In genomic region chr18:4058179-4058578, GRCh38 we compare ENCODE assay signal across 24 cellular contexts.
"Had no signal": no experiment of that assay in that cellular context is flagged by ENCODE, and none has a peak within 500 bp of the region (broad histone marks: within the 10 kb centered on the region; RNA-seq: fewer than 3 reads in every experiment).

No MANE protein-coding gene starts in this region.

- DNase-seq: activated CD4-positive, alpha-beta T cell treated with anti-CD3 and anti-CD28 coated beads, Interleukin-2, amount 10 ng/mL, durations not matched to agents 7 days and 5 days; activated CD8-positive, alpha-beta memory T cell treated with anti-CD3 and anti-CD28 coated beads, Interleukin-2, amount 10 ng/mL, durations not matched to agents 7 days and 5 days; activated CD8-positive, alpha-beta T cell treated with anti-CD3 and anti-CD28 coated beads for 36 hours; activated gamma-delta T cell; aorta; brain microvascular endothelial cell; caudate nucleus; effector CD8-positive, alpha-beta T cell; erythroblast; foreskin fibroblast; kidney; lower lobe of right lung; mesendoderm; naive B cell; nucleus accumbens; right cardiac atrium; stimulated activated CD4-positive, alpha-beta T cell treated with anti-CD3 and anti-CD28 coated beads, Interleukin-4, amount 100 ng/mL, for 24 hours; stimulated activated naive CD4-positive, alpha-beta T cell treated with Interleukin-2 at 50 U/mL for 16 hours; upper lobe of left lung had no signal

- ATAC-seq: activated CD4-positive, CD25-positive, alpha-beta regulatory T cell treated with anti-CD3 and anti-CD28 coated beads, Interleukin-2, amount 50 U/mL, for 24 hours; activated CD8-positive, alpha-beta memory T cell treated with anti-CD3 and anti-CD28 coated beads, Interleukin-2, amount 10 ng/mL, durations not matched to agents 7 days and 5 days; activated CD8-positive, alpha-beta T cell treated with anti-CD3 and anti-CD28 coated beads for 36 hours; left lobe of liver; lower lobe of right lung; right cardiac atrium had no signal

- H3K27ac Mint-ChIP-seq: activated CD4-positive, alpha-beta T cell treated with anti-CD3 and anti-CD28 coated beads, Interleukin-2, amount 10 ng/mL, durations not matched to agents 7 days and 5 days; activated CD8-positive, alpha-beta memory T cell treated with anti-CD3 and anti-CD28 coated beads, Interleukin-2, amount 10 ng/mL, durations not matched to agents 7 days and 5 days; activated CD8-positive, alpha-beta T cell treated with anti-CD3 and anti-CD28 coated beads for 36 hours; activated naive CD4-positive, alpha-beta T cell treated with anti-CD3 and anti-CD28 coated beads, Interleukin-2, amount 50 U/mL, for 24 hours; activated T-helper 1 cell treated with anti-CD3 and anti-CD28 coated beads, Interleukin-12 subunit alpha, Interleukin-12 subunit beta, Interleukin-2, Interleukin-4 antibody, amounts not matched to agents 30 ng/mL and 10 ng/mL and 1 ng/mL, durations not matched to agents 14 hours and 24 hours and 36 hours; dendritic cell treated with granulocyte-macrophage colony-stimulating factor and Interleukin-4, amounts not matched to agents 40 ng/mL and 50 ng/mL, for 4 days had no signal

- H3K36me3 Mint-ChIP-seq: activated CD8-positive, alpha-beta memory T cell treated with anti-CD3 and anti-CD28 coated beads, Interleukin-2, amount 10 ng/mL, durations not matched to agents 7 days and 5 days; activated naive CD4-positive, alpha-beta T cell treated with anti-CD3 and anti-CD28 coated beads, Interleukin-2, amount 50 U/mL, for 24 hours; naive B cell had no signal
